ENCODE assay signal across 9 cellular contexts in genomic region chr19:13401388-13401787, GRCh38.
DNase-seq lines count a peak whose midpoint lies in the region; ATAC-seq lines count a peak whose summit lies in the region.
"Had no signal": no experiment of that assay in that cellular context is flagged by ENCODE, and none has a peak within 500 bp of the region (broad histone marks: within the 10 kb centered on the region; RNA-seq: fewer than 3 reads in every experiment).

No MANE protein-coding gene starts in this region.

- H3K27ac Mint-ChIP-seq in stimulated activated naive CD8-positive, alpha-beta T cell treated with anti-CD3 and anti-CD28 coated beads, Interleukin-15, amount 100 ng/mL, for 72 hours: no peak overlapping the region

- DNase-seq in DMS 273 (lab: John Stamatoyannopoulos, UW; ENCODE audit: unreplicated experiment): peak; percentile 63
- peak; percentile 47 for DNase-seq in HS-5 (ENCODE audit: low read depth)
- peak; percentile 60 for DNase-seq in SK-MEL-5 (ENCODE audit: low read depth, low spot score)
- DNase-seq in fibroblast of the conjunctiva (ENCODE audit: low read depth): peak; percentile 5
- no peak for DNase-seq in DMS153 treated with DMSO at 0.1 percent for 48 hours (lab: John Stamatoyannopoulos, UW; ENCODE audit: unreplicated experiment)
- no peak for DNase-seq in stimulated activated naive CD8-positive, alpha-beta T cell treated with anti-CD3 and anti-CD28 coated beads, Interleukin-15, amount 100 ng/mL, for 72 hours
- DNase-seq: effector CD8-positive, alpha-beta T cell had no signal

- no peak overlapping the region for H3K4me3 Mint-ChIP-seq in stimulated activated naive CD8-positive, alpha-beta T cell treated with anti-CD3 and anti-CD28 coated beads, Interleukin-15, amount 100 ng/mL, for 72 hours

- H3K4me1 Mint-ChIP-seq in stimulated activated naive CD8-positive, alpha-beta T cell treated with anti-CD3 and anti-CD28 coated beads, Interleukin-15, amount 100 ng/mL, for 72 hours: no peaks in the 10 kb centered on the region

- ATAC-seq in GM21360 (IDR thresholded peaks at IDR 0.05; ENCODE audit: unreplicated experiment) (no peak), GM19035 (IDR thresholded peaks at IDR 0.05; ENCODE audit: unreplicated experiment) (no peak)
- no peak for ATAC-seq in stimulated activated naive CD8-positive, alpha-beta T cell treated with anti-CD3 and anti-CD28 coated beads, Interleukin-15, amount 100 ng/mL, for 72 hours

- H3K27me3 Mint-ChIP-seq in stimulated activated naive CD8-positive, alpha-beta T cell treated with anti-CD3 and anti-CD28 coated beads, Interleukin-15, amount 100 ng/mL, for 72 hours: peaks cover 24% of the 10 kb centered on the region

- H3K9me3 Mint-ChIP-seq in stimulated activated naive CD8-positive, alpha-beta T cell treated with anti-CD3 and anti-CD28 coated beads, Interleukin-15, amount 100 ng/mL, for 72 hours: peaks cover 5 to 21% of the 10 kb centered on the region in 2 donors

- in situ Hi-C loops in SK-MEL-5 (cut with HindIII; ENCODE audit: low pct_unique_long_range_greater_than_20kb, low sequenced_read_pairs): no loop called here

Comparison
In these comparisons a context has a peak if more than half of its experiments do, and no peak if none do; other contexts are left out.
1. DNase-seq: peak in DMS 273 (single experiment), HS-5 (single experiment), SK-MEL-5 (single experiment) and fibroblast of the conjunctiva (single experiment); none in DMS153 treated with DMSO at 0.1 percent for 48 hours (single experiment) and stimulated activated naive CD8-positive, alpha-beta T cell treated with anti-CD3 and anti-CD28 coated beads, Interleukin-15, amount 100 ng/mL, for 72 hours (0 of 2).